Comparison of ENCODE assay signal across 8 cellular contexts in the genomic region with DNA sequence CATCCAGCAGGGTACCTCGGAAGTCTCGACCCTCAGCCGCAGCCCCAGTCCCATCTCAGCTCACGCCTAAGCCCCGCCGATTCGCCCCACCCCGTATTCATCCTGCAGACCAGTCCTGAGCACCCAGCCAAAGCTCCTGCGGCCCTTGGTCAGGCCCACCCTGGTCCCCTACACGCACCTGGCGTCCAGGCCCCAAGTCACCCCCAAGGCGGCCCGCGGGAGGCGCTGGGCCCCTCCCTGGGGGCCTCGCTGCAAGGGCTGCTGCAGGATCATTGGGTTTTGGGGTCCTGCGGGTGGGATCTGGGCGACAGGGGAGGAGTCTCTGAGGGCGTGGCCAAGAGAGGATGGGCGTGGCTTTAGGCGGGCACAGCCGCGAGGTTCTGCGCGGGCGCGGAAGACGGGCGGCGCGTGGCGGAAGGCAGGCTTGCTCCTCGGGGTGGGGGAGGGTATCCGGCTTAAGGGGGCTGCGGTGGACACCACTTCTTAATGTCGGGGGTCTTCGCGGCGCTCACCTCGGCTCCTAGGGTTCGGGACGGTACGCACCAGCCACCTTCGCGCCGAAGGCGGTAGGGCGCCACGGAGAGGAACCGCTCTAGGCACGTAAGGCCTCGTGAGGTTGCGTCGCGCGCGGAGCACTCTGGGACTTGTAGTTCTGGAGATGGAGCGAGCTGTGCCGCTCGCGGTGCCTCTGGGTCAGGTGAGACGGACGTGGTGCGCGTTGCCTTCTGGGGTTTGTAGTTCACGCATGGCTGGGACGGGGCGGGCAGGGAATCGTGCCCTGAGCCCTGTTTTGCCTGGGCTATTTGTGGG. TPM values are rescaled to one million over a fixed set of nuclear protein-coding genes. Genes with fewer than 3 reads are reported as not detected.
A peak's percentile ranks its signal among the peaks of the same experiment; 100 is the strongest.
DNase-seq lines count a peak whose midpoint lies in the region; ATAC-seq, FAIRE-seq and TF ChIP-seq lines count a peak whose summit lies in the region.

Gene HCFC1R1 (minus strand): TSS at position 274 of the 810 bp plus-strand sequence. CDS start 1 bp downstream, at position 273.
Gene THOC6 (plus strand): TSS at position 367 of the 810 bp plus-strand sequence. CDS start 292 bp downstream, at position 659.

- H3K79me2 ChIP-seq in OCI-LY1 (ENCODE audit: insufficient read depth, low read length), result no peaks in the 10 kb centered on the region

- H3K36me3 ChIP-seq in OCI-LY1 (ENCODE audit: insufficient read depth, low read length) (peaks cover 11% of the 10 kb centered on the region), endodermal cell (ENCODE audit: control insufficient read depth, insufficient read depth, low read length) (peaks cover 30% of the 10 kb centered on the region)

- H3K27ac ChIP-seq in OCI-LY1 (ENCODE audit: low read depth, low read length, poor library complexity, severe bottlenecking), result peak within 1 kb of the TSS; percentile 81
- peak within 1 kb of the TSS; percentile 90 for H3K27ac ChIP-seq in endodermal cell (ENCODE audit: low read depth, low read length)

- H3K4me2 ChIP-seq in OCI-LY1 (ENCODE audit: low read length), result peak within 1 kb of the TSS; percentile 90

- peak within 1 kb of the TSS; percentile 83 for H3K4me3 Mint-ChIP-seq in endodermal cell
- H3K4me3 Mint-ChIP-seq in mesothelial cell of epicardium, result peak within 1 kb of the TSS; percentile 84

- no peak within 1 kb of the TSS for H2AFZ ChIP-seq in OCI-LY1 (ENCODE audit: low read length)

- no peaks in the 10 kb centered on the region for H3F3A ChIP-seq in OCI-LY1 (ENCODE audit: insufficient read depth, low read length)

- H3K9me3 Mint-ChIP-seq in endodermal cell (no peaks in the 10 kb centered on the region), mesothelial cell of epicardium (no peaks in the 10 kb centered on the region)

- peaks cover 5% of the 10 kb centered on the region for H3K27me3 Mint-ChIP-seq in endodermal cell (ENCODE audit: insufficient read depth)
- H3K27me3 Mint-ChIP-seq in mesothelial cell of epicardium (ENCODE audit: low read depth), result peaks cover 3% of the 10 kb centered on the region

- peak; percentile 71 for ATAC-seq in GM21515 (IDR thresholded peaks at IDR 0.05; ENCODE audit: unreplicated experiment)

- DNase-seq in D721Med (ENCODE audit: insufficient read length, low spot score) (peak; percentile 94), HuH-7 (ENCODE audit: low spot score) (peak; percentile 91), endodermal cell (peak; percentile 99), mesothelial cell of epicardium (ENCODE audit: low spot score in 2 of 2, unreplicated experiment in 2 of 2) (peak; percentile 88 to 93)
- peak; percentile 90 for DNase-seq in activated CD8-positive, alpha-beta memory T cell treated with anti-CD3 and anti-CD28 coated beads, Interleukin-2, amount 50 U/mL, for 24 hours (ENCODE audit: extremely low read depth)
- peak; percentile 86 to 93 for DNase-seq in stimulated activated CD8-positive, alpha-beta memory T cell treated with anti-CD3 and anti-CD28 coated beads, Interleukin-15, amount 100 ng/mL, for 4 hours (ENCODE audit: low read depth in 2 of 2)

- peak within 1 kb of the TSS; percentile 89 for H3K9ac ChIP-seq in OCI-LY1 (ENCODE audit: low read length)
- peak within 1 kb of the TSS; percentile 99 for H3K9ac ChIP-seq in endodermal cell (ENCODE audit: extremely low read depth, low read length, poor library complexity, severe bottlenecking)

- TF ChIP-seq CTCF in D721Med (IDR thresholded peaks at IDR 0.05; ENCODE audit: insufficient read depth, missing control alignments) (no peak), OCI-LY1 (IDR thresholded peaks at IDR 0.05; ENCODE audit: low read length) (no peak), endodermal cell (conservative IDR thresholded peaks at IDR 0.05) (no peak), mesothelial cell of epicardium (IDR thresholded peaks at IDR 0.05; ENCODE audit: unreplicated experiment) (no peak)

- H3K4me1 ChIP-seq in OCI-LY1 (ENCODE audit: insufficient read depth, low read length, severe bottlenecking) (peaks cover 38% of the 10 kb centered on the region), endodermal cell (ENCODE audit: control insufficient read depth, insufficient read depth, low read length) (peaks cover 12% of the 10 kb centered on the region)

- no peaks in the 10 kb centered on the region for H4K20me1 ChIP-seq in OCI-LY1 (ENCODE audit: insufficient read depth, low read length)

- H3K9me3 ChIP-seq in OCI-LY1 (ENCODE audit: low read length) (no peaks in the 10 kb centered on the region), endodermal cell (ENCODE audit: control insufficient read depth, low read length) (no peaks in the 10 kb centered on the region)

- H3K36me3 Mint-ChIP-seq in endodermal cell (ENCODE audit: low read depth) (peaks cover 23% of the 10 kb centered on the region), mesothelial cell of epicardium (peaks cover 11% of the 10 kb centered on the region)

- 0 to 1% methylated on average over 23 to 69 of the region's 69 CpGs for WGBS in endodermal cell (ENCODE audit: insufficient coverage in 1 of 2, insufficient read length in 1 of 2), 2 experiments

- peaks cover 24% of the 10 kb centered on the region for H3K4me1 Mint-ChIP-seq in endodermal cell
- peaks cover 35% of the 10 kb centered on the region for H3K4me1 Mint-ChIP-seq in mesothelial cell of epicardium

- H3K9me2 ChIP-seq in OCI-LY1 (ENCODE audit: low read depth, low read length), result no peaks in the 10 kb centered on the region

- H3K27me3 ChIP-seq in OCI-LY1 (ENCODE audit: insufficient read depth, low read length) (no peaks in the 10 kb centered on the region; the same call in 1 of the 2 replicates), endodermal cell (ENCODE audit: control insufficient read depth, insufficient read depth, low read length, poor library complexity, severe bottlenecking) (no peaks in the 10 kb centered on the region)

- H3K27ac Mint-ChIP-seq in endodermal cell (peak within 1 kb of the TSS; percentile 99), mesothelial cell of epicardium (peak within 1 kb of the TSS; percentile 99)

- FAIRE-seq in D721Med (lab: Jason Lieb, UNC), result no peak

- H3K4me3 ChIP-seq in OCI-LY1 (ENCODE audit: low read depth, low read length, poor library complexity, severe bottlenecking) (peak within 1 kb of the TSS; percentile 71), endodermal cell (ENCODE audit: low read length) (peak within 1 kb of the TSS; percentile 97)

RNA-seq across cellular contexts. Expression of gene HCFC1R1, which starts in this region (rescaled TPM):
- total RNA-seq in endodermal cell (10 to 100 TPM; 49.8 to 59.1 TPM), mesothelial cell of epicardium (64.0 to 68.5 TPM (median 65.7 TPM) in 3 replicates)
- 68.3 TPM for polyA plus RNA-seq in endodermal cell (2013, experiment 1 of 2)
- 61.5 TPM for polyA plus RNA-seq in endodermal cell (2013, experiment 2 of 2)

RNA-seq across cellular contexts. Expression of gene THOC6, which starts in this region (rescaled TPM):
- total RNA-seq in endodermal cell (10 to 100 TPM; 45.8 to 52.4 TPM), mesothelial cell of epicardium (59.8 to 62.4 TPM (median 60.2 TPM) in 3 replicates)
- polyA plus RNA-seq in endodermal cell (2013, experiment 1 of 2), result 34.6 TPM
- polyA plus RNA-seq in endodermal cell (2013, experiment 2 of 2), result 34.8 TPM

Comparison
In these comparisons a context has a peak if more than half of its experiments do, and no peak if none do; other contexts are left out.
1. Peak in every context shown above with its lines: DNase-seq, ATAC-seq, H3K4me3 ChIP-seq and H3K27ac ChIP-seq.